ENCODE assay signal across 6 cellular contexts in genomic region chr10:130661419-130661818, GRCh38.
"Had no signal": no experiment of that assay in that cellular context is flagged by ENCODE, and none has a peak within 500 bp of the region (broad histone marks: within the 10 kb centered on the region; RNA-seq: fewer than 3 reads in every experiment).

No MANE protein-coding gene starts in this region.

- H3K4me3 ChIP-seq: GM23338 had no signal

- H3K36me3 Mint-ChIP-seq: IgD-negative memory B cell had no signal

- H3K4me2 ChIP-seq: GM23338 had no signal

- H3K27ac Mint-ChIP-seq: GM23338, H9, IgD-negative memory B cell had no signal

- DNase-seq: H9, HCEC 1CT, KBM-7 had no signal

- H3K4me3 Mint-ChIP-seq: GM23338, H9, IgD-negative memory B cell had no signal

- H3K27me3 Mint-ChIP-seq: IgD-negative memory B cell had no signal

- H3K4me1 Mint-ChIP-seq: GM23338, IgD-negative memory B cell had no signal

- H3K27ac ChIP-seq: HL-60 had no signal
